9 cellular contexts compared by ENCODE assay signal in the genomic region with DNA sequence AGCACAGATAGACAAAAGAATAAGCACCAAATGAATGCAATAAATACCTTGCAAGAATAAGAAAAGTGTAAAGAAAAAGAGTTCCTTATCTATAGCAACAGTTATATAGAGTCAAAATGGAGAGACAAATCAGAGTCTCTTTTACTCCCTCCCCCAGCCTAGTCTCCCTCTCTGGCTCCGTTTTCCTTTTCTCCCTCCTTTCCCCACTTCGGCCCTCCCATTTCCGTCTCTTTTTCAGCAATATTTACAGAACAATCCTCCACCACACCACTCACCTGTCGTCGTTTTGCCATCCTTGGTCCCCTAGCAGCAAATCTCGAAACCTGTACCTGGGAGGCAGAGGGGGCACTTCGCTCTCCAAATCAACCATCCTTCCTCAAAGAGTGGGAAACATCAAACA. TPM values are rescaled to one million over a fixed set of nuclear protein-coding genes. Genes with fewer than 3 reads are reported as not detected.
DNase-seq lines count a peak whose midpoint lies in the region; ATAC-seq, FAIRE-seq and TF ChIP-seq lines count a peak whose summit lies in the region.
"Had no signal": no experiment of that assay in that cellular context is flagged by ENCODE, and none has a peak within 500 bp of the region (broad histone marks: within the 10 kb centered on the region; RNA-seq: fewer than 3 reads in every experiment).

No MANE protein-coding gene starts in this region.

- FAIRE-seq in kidney (lab: Jason Lieb, UNC): no peak

- no peaks in the 10 kb centered on the region for H3K27me3 ChIP-seq in tibial nerve

- peak overlapping the region; percentile 53 for H3K4me3 Mint-ChIP-seq in activated CD8-positive, alpha-beta memory T cell treated with anti-CD3 and anti-CD28 coated beads, Interleukin-2, amount 10 ng/mL, durations not matched to agents 7 days and 5 days

- H3K9me3 ChIP-seq in kidney (ENCODE audit: control insufficient read depth in 1 of 2, low read length in 2 of 2) (no peaks in the 10 kb centered on the region), tibial nerve (no peaks in the 10 kb centered on the region)

- CTCF ChIA-PET in activated CD8-positive, alpha-beta memory T cell treated with anti-CD3 and anti-CD28 coated beads, Interleukin-2, amount 10 ng/mL, durations not matched to agents 7 days and 5 days (lab: Charles Lee): no interaction called here

- H3K36me3 Mint-ChIP-seq in activated CD8-positive, alpha-beta memory T cell treated with anti-CD3 and anti-CD28 coated beads, Interleukin-2, amount 10 ng/mL, durations not matched to agents 7 days and 5 days: no peaks in the 10 kb centered on the region

- H3K27ac Mint-ChIP-seq in activated CD8-positive, alpha-beta memory T cell treated with anti-CD3 and anti-CD28 coated beads, Interleukin-2, amount 10 ng/mL, durations not matched to agents 7 days and 5 days: no peak overlapping the region

- intact Hi-C loops in kidney (cut with DNase I): no loop called here

- H3K9ac ChIP-seq in kidney (ENCODE audit: low read length in 2 of 2): peak overlapping the region in 1 of 2 donors; percentile 44

- no peak for DNase-seq in activated CD8-positive, alpha-beta memory T cell treated with anti-CD3 and anti-CD28 coated beads, Interleukin-2, amount 10 ng/mL, durations not matched to agents 7 days and 5 days
- no peak for DNase-seq in activated CD8-positive, alpha-beta memory T cell treated with anti-CD3 and anti-CD28 coated beads, Interleukin-2, amount 50 U/mL, for 48 hours
- DNase-seq in kidney: no peak
- DNase-seq in tibial nerve (ENCODE audit: low spot score in 2 of 2): no peak
- no peak for DNase-seq in cerebellar cortex (ENCODE audit: low spot score)
- DNase-seq in RPMI8226: no peak
- no peak for DNase-seq in AG08395 (ENCODE audit: low spot score)
- DNase-seq: DMS79 had no signal

- H3K4me1 ChIP-seq in kidney (ENCODE audit: control insufficient read depth in 1 of 2, insufficient read depth in 1 of 2, low read depth in 1 of 2, low read length in 2 of 2) (no peaks in the 10 kb centered on the region), tibial nerve (peaks cover 0 to 22% (median 8%) of the 10 kb centered on the region in 4 donors)

- ATAC-seq in activated CD8-positive, alpha-beta memory T cell treated with anti-CD3 and anti-CD28 coated beads, Interleukin-2, amount 10 ng/mL, durations not matched to agents 7 days and 5 days: no peak

- H3K27ac ChIP-seq in angular gyrus (ENCODE audit: low read depth, low read length) (peak overlapping the region; percentile 55), kidney (ENCODE audit: low read depth in 2 of 2, low read length in 2 of 2) (peak overlapping the region; percentile 10 to 59), tibial nerve (peak overlapping the region; percentile 6 to 89 (median 82))

- H3K36me3 ChIP-seq in kidney (ENCODE audit: control insufficient read depth in 1 of 2, insufficient read depth in 2 of 2, low read length in 2 of 2): no peaks in the 10 kb centered on the region
- no peaks in the 10 kb centered on the region for H3K36me3 ChIP-seq in tibial nerve

- peaks cover 59% of the 10 kb centered on the region for H3K27me3 Mint-ChIP-seq in activated CD8-positive, alpha-beta memory T cell treated with anti-CD3 and anti-CD28 coated beads, Interleukin-2, amount 10 ng/mL, durations not matched to agents 7 days and 5 days

- peak overlapping the region; percentile 49 to 64 for H3K4me3 ChIP-seq in kidney (ENCODE audit: low read length in 2 of 2)
- H3K4me3 ChIP-seq in tibial nerve: peak overlapping the region; percentile 29 to 64 (median 52)

- H3K9me3 Mint-ChIP-seq in activated CD8-positive, alpha-beta memory T cell treated with anti-CD3 and anti-CD28 coated beads, Interleukin-2, amount 10 ng/mL, durations not matched to agents 7 days and 5 days (ENCODE audit: low read depth): no peaks in the 10 kb centered on the region

- peaks cover 6% of the 10 kb centered on the region for H3K4me1 Mint-ChIP-seq in activated CD8-positive, alpha-beta memory T cell treated with anti-CD3 and anti-CD28 coated beads, Interleukin-2, amount 10 ng/mL, durations not matched to agents 7 days and 5 days

- no peak for TF ChIP-seq POLR2A in tibial nerve (IDR thresholded peaks at IDR 0.05)

- TF ChIP-seq EP300 in tibial nerve (IDR thresholded peaks at IDR 0.05): no peak

- TF ChIP-seq CTCF in kidney (IDR thresholded peaks at IDR 0.05; ENCODE audit: borderline replicate concordance, extremely low read depth, insufficient read depth) (no peak), tibial nerve (IDR thresholded peaks at IDR 0.05) (no peak)

- WGBS in tibial nerve, 2 donors: 1 to 2% methylated on average over 7 of the region's 7 CpGs

RNA-seq across cellular contexts. Expression of a gene that starts 0.3 kb away (rescaled TPM):
- total RNA-seq in activated CD8-positive, alpha-beta memory T cell treated with anti-CD3 and anti-CD28 coated beads, Interleukin-2, amount 10 ng/mL, durations not matched to agents 7 days and 5 days: not detected
- total RNA-seq in kidney (6.3 TPM), tibial nerve (1 to 10 TPM; 8.0 to 9.9 (median 8.6) TPM)
- polyA plus RNA-seq in kidney (ENCODE audit: insufficient read depth, low read depth, low replicate concordance): 0.39 TPM

RNA-seq across cellular contexts. Expression of a gene that starts 43.9 kb away (rescaled TPM):
- total RNA-seq in activated CD8-positive, alpha-beta memory T cell treated with anti-CD3 and anti-CD28 coated beads, Interleukin-2, amount 10 ng/mL, durations not matched to agents 7 days and 5 days: 10 to 100 TPM in 1 of 2 experiments, 1 to 10 TPM in 1; 5.0 to 13.3 TPM
- total RNA-seq in kidney (99.3 TPM), tibial nerve (100 to 1,000 TPM; 164 to 268 (median 248) TPM)
- polyA plus RNA-seq in kidney (ENCODE audit: insufficient read depth, low read depth, low replicate concordance): 24.8 TPM
